In the genomic region with DNA sequence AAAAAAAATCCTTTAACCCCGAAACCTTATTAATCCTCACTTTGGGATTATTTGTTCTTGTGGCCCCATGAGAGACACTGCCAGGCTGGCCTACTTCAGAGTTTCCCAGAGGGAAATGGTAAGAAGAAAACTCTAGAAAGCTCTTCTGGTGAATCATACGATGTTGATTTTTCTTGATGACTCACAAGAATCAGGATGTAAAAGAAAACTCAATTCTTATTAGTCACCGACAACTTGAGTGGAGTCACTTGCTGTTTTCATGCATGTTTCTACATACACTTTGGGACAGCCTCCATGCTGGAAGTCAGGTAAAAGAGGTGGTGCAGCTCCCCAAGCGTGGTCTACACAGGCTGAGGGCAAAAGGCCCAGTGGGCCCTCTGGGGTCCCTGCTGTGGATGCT, we compare ENCODE assay signal across 1 cellular context.
TF ChIP-seq lines count a peak whose summit lies in the region.

No MANE protein-coding gene starts in this region.

TF ChIP-seq in HEK293T, 16 proteins besides CTCF, POLR2A, EP300 and RAD21 (continued from another document):
- no peak for TF ChIP-seq BHLHE40 (IDR thresholded peaks at IDR 0.05; ENCODE audit: borderline replicate concordance)
- TF ChIP-seq ARNT (IDR thresholded peaks at IDR 0.05): no peak
- no peak for TF ChIP-seq NFRKB (IDR thresholded peaks at IDR 0.05)
- TF ChIP-seq L3MBTL2 (conservative IDR thresholded peaks at IDR 0.05): no peak
- TF ChIP-seq FOXK2 (IDR thresholded peaks at IDR 0.05): no peak
- no peak for TF ChIP-seq ELF4 (IDR thresholded peaks at IDR 0.05)
- TF ChIP-seq FOXA1 (IDR thresholded peaks at IDR 0.05): no peak
- no peak for TF ChIP-seq CTBP1 (IDR thresholded peaks at IDR 0.05; ENCODE audit: borderline replicate concordance)
- TF ChIP-seq LEF1 (IDR thresholded peaks at IDR 0.05; ENCODE audit: borderline replicate concordance): no peak
- no peak for TF ChIP-seq FOXM1 (IDR thresholded peaks at IDR 0.05; ENCODE audit: borderline replicate concordance)
- TF ChIP-seq SUZ12 (IDR thresholded peaks at IDR 0.05): no peak
